Comparison of ENCODE assay signal across 19 cellular contexts in genomic region chr7:103810112-103810744, GRCh38.
DNase-seq lines count a peak whose midpoint lies in the region; ATAC-seq and TF ChIP-seq lines count a peak whose summit lies in the region.
"Had no signal": no experiment of that assay in that cellular context is flagged by ENCODE, and none has a peak within 500 bp of the region (broad histone marks: within the 10 kb centered on the region; RNA-seq: fewer than 3 reads in every experiment).

No MANE protein-coding gene starts in this region.

- CTCF ChIA-PET in CD4-positive, alpha-beta T cell (lab: Charles Lee) = no interaction called here

- TF ChIP-seq POLR2A in erythroblast (IDR thresholded peaks at IDR 0.05; ENCODE audit: low read length) = no peak

- H3K4me1 ChIP-seq in HAP-1 = no peaks in the 10 kb centered on the region
- H3K4me1 ChIP-seq: transverse colon had no signal

- TF ChIP-seq CTCF in CD4-positive, alpha-beta T cell (IDR thresholded peaks at IDR 0.05) = no peak

- DNase-seq in EH (ENCODE audit: low read depth) (peak; percentile 14), NCI-H146 (lab: John Stamatoyannopoulos, UW) (peak; percentile 53), erythroblast (lab: John Stamatoyannopoulos, UW) (peak; percentile 4 to 36), mucosa of gallbladder (ENCODE audit: low spot score) (peak; percentile 38), HAP-1 (ENCODE audit: low spot score in 2 of 2) (no peak)
- no peak for DNase-seq in CD4-positive, alpha-beta T cell
- no peak for DNase-seq in stimulated activated naive CD4-positive, alpha-beta T cell treated with Interleukin-2 at 50 U/mL for 16 hours (lab: John Stamatoyannopoulos, UW)
- DNase-seq: activated CD4-positive, alpha-beta memory T cell treated with anti-CD3 and anti-CD28 coated beads for 36 hours; activated naive CD4-positive, alpha-beta T cell treated with anti-CD3 and anti-CD28 coated beads, Interleukin-2, amount 50 U/mL, for 16 hours; activated T-cell treated with anti-CD3 and anti-CD28 coated beads, Interleukin-2, amount 50 U/mL, for 24 hours; CD8-positive, alpha-beta T cell; hippocampal formation; Right ventricle myocardium superior; stimulated activated naive CD8-positive, alpha-beta T cell treated with anti-CD3 and anti-CD28 coated beads, Interleukin-15, Interleukin-2, amounts not matched to agents 100 U/mL and 50 U/mL, for 24 hours; T-helper 17 cell; transverse colon had no signal

- in situ Hi-C loops in HAP-1 (cut with MboI; ENCODE audit: low sequenced_read_pairs) = no loop called here

- H3K36me3 ChIP-seq in HAP-1 (replicated peaks) = no peaks in the 10 kb centered on the region
- H3K36me3 ChIP-seq: transverse colon had no signal

- H3K27me3 Mint-ChIP-seq in CD4-positive, alpha-beta T cell = no peaks in the 10 kb centered on the region
- H3K27me3 Mint-ChIP-seq: activated CD4-positive, alpha-beta memory T cell treated with anti-CD3 and anti-CD28 coated beads for 36 hours; activated T-cell treated with anti-CD3 and anti-CD28 coated beads, Interleukin-2, amount 50 U/mL, for 24 hours; T-helper 17 cell had no signal

- H3K4me1 Mint-ChIP-seq in CD4-positive, alpha-beta T cell (ENCODE audit: low read depth) = peaks cover 29% of the 10 kb centered on the region

- POLR2A ChIA-PET in CD4-positive, alpha-beta T cell (lab: Charles Lee) = no interaction called here

- H3K36me3 Mint-ChIP-seq in CD4-positive, alpha-beta T cell (ENCODE audit: low read depth) = no peaks in the 10 kb centered on the region
- H3K36me3 Mint-ChIP-seq: activated CD4-positive, alpha-beta memory T cell treated with anti-CD3 and anti-CD28 coated beads for 36 hours; CD8-positive, alpha-beta T cell had no signal

- H3K9me3 Mint-ChIP-seq in CD4-positive, alpha-beta T cell = no peaks in the 10 kb centered on the region
- H3K9me3 Mint-ChIP-seq: activated CD4-positive, alpha-beta memory T cell treated with anti-CD3 and anti-CD28 coated beads for 36 hours; activated T-cell treated with anti-CD3 and anti-CD28 coated beads, Interleukin-2, amount 50 U/mL, for 24 hours; CD8-positive, alpha-beta T cell had no signal

- H3K27ac ChIP-seq in CD4-positive, alpha-beta T cell (ENCODE audit: low read depth, low read length) = no peak overlapping the region
- H3K27ac ChIP-seq: transverse colon, VCaP had no signal

- H3K9me3 ChIP-seq in CD4-positive, alpha-beta T cell (ENCODE audit: control insufficient read depth, low read length) = no peaks in the 10 kb centered on the region
- H3K9me3 ChIP-seq in HAP-1 = no peaks in the 10 kb centered on the region
- H3K9me3 ChIP-seq: transverse colon had no signal

- no peaks in the 10 kb centered on the region for H3K27me3 ChIP-seq in CD4-positive, alpha-beta T cell (ENCODE audit: control insufficient read depth, insufficient read depth, low read length)
- H3K27me3 ChIP-seq in HAP-1 (ENCODE audit: low read depth) = no peaks in the 10 kb centered on the region
- H3K27me3 ChIP-seq: transverse colon had no signal

- ATAC-seq in HG03342 (IDR thresholded peaks at IDR 0.05; ENCODE audit: unreplicated experiment) = no peak
- ATAC-seq in CD4-positive, alpha-beta T cell (ENCODE audit: poor library complexity) = no peak
- ATAC-seq: CD8-positive, alpha-beta T cell; sciatic nerve; stimulated activated naive CD8-positive, alpha-beta T cell treated with anti-CD3 and anti-CD28 coated beads, Interleukin-15, Interleukin-2, amounts not matched to agents 100 U/mL and 50 U/mL, for 24 hours; T-helper 17 cell had no signal

- H3K4me3 Mint-ChIP-seq in CD4-positive, alpha-beta T cell = no peak overlapping the region
- H3K4me3 Mint-ChIP-seq: activated CD4-positive, alpha-beta memory T cell treated with anti-CD3 and anti-CD28 coated beads for 36 hours; activated T-cell treated with anti-CD3 and anti-CD28 coated beads, Interleukin-2, amount 50 U/mL, for 24 hours; CD8-positive, alpha-beta T cell; T-helper 17 cell had no signal

- intact Hi-C loops in CD4-positive, alpha-beta T cell (cut with DNase I, micrococcal nuclease) = no loop called here

- no peak overlapping the region for H3K27ac Mint-ChIP-seq in CD4-positive, alpha-beta T cell
- H3K27ac Mint-ChIP-seq: activated CD4-positive, alpha-beta memory T cell treated with anti-CD3 and anti-CD28 coated beads for 36 hours; activated T-cell treated with anti-CD3 and anti-CD28 coated beads, Interleukin-2, amount 50 U/mL, for 24 hours; CD8-positive, alpha-beta T cell; T-helper 17 cell had no signal

- H3K4me3 ChIP-seq in HAP-1 = no peak overlapping the region
- H3K4me3 ChIP-seq: transverse colon had no signal

Comparison
In these comparisons a context has a peak if more than half of its experiments do, and no peak if none do; other contexts are left out.
1. DNase-seq: peak in EH (single experiment), NCI-H146 (single experiment), erythroblast (2 of 2) and mucosa of gallbladder (single experiment); none in CD4-positive, alpha-beta T cell (0 of 10), stimulated activated naive CD4-positive, alpha-beta T cell treated with Interleukin-2 at 50 U/mL for 16 hours (single experiment) and HAP-1 (0 of 2).